Comparison of ENCODE assay signal across 1 cellular context in the genomic region with DNA sequence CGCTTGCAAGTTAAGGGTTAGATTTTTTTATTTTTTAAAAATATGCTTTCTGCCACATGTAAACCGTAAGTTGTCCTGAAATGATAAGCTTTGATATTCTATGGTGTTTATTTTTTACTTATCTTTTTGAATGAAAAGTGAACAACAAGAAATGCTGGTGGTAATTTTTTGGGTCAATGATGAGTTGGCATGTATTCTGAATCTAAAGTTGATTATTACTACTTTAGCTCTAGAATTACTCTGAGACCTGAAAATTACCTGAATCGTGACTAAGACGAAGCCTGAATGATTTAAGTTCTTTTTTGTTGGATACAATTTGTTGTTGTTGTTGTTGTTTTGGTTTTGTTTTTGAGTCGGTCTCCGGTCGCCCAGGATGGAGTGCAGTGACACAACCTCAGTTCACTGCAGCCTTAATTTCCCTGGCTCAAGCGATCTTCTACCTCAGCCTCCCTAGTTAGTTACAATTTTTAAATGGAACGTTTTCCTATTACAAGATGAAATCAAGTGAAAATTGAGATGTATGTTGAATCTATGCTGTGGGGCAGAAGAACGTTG.
A peak's percentile ranks its signal among the peaks of the same experiment; 100 is the strongest.
TF ChIP-seq lines count a peak whose summit lies in the region.

No MANE protein-coding gene starts in this region.

TF ChIP-seq in GM12878, 131 proteins besides CTCF, POLR2A, EP300 and RAD21:
- TF ChIP-seq FOXM1 (IDR thresholded peaks at IDR 0.05; ENCODE audit: low read depth, low read length) (peak; percentile 22; the same call in 1 of the 2 replicates), POLR2AphosphoS2 (IDR thresholded peaks at IDR 0.05; ENCODE audit: low read depth, low read length) (0 out of 2 replicates have a peak, but pooled peaks have one; percentile 32), SMAD5 (IDR thresholded peaks at IDR 0.05; ENCODE audit: low read depth) (peak; percentile 14; the same call in 1 of the 2 replicates), NR2C1 (IDR thresholded peaks at IDR 0.05) (no peak)
TF ChIP-seq in GM12878: peak in this region for 3.
